ENCODE assay signal across 1 cellular context in genomic region chr6:116633685-116634084, GRCh38.
TF ChIP-seq lines count a peak whose summit lies in the region.

No MANE protein-coding gene starts in this region.

TF ChIP-seq in H1, 55 proteins besides CTCF, POLR2A, EP300 and RAD21:
- TF ChIP-seq HDAC6 (IDR thresholded peaks at IDR 0.05; ENCODE audit: low read depth, low read length) (no peak), KDM5A (IDR thresholded peaks at IDR 0.05; ENCODE audit: low read length) (no peak), EZH2 (IDR thresholded peaks at IDR 0.05; ENCODE audit: low read depth, low read length, severe bottlenecking) (no peak), JUN (IDR thresholded peaks at IDR 0.05; ENCODE audit: low read depth, low read length) (no peak), E2F6 (IDR thresholded peaks at IDR 0.05) (no peak), YY1 (IDR thresholded peaks at IDR 0.05; ENCODE audit: low read depth, low read length) (no peak), RXRA (IDR thresholded peaks at IDR 0.05; ENCODE audit: insufficient read depth, low read depth, low read length) (no peak), CBX8 (IDR thresholded peaks at IDR 0.05; ENCODE audit: borderline replicate concordance, low read depth, low read length) (no peak), CBX5 (IDR thresholded peaks at IDR 0.05; ENCODE audit: low read depth, low read length) (no peak), ZNF274 (IDR thresholded peaks at IDR 0.05; ENCODE audit: borderline replicate concordance, extremely low read depth, low read length) (no peak)
